ENCODE assay signal across 21 cellular contexts in genomic region chr2:134203175-134203574, GRCh38.
"Had no signal": no experiment of that assay in that cellular context is flagged by ENCODE, and none has a peak within 500 bp of the region (broad histone marks: within the 10 kb centered on the region; RNA-seq: fewer than 3 reads in every experiment).

No MANE protein-coding gene starts in this region.

- H3K27ac Mint-ChIP-seq: activated CD4-positive, alpha-beta memory T cell treated with anti-CD3 and anti-CD28 coated beads, Interleukin-2, amount 10 ng/mL, durations not matched to agents 7 days and 5 days; activated CD4-positive, alpha-beta T cell treated with anti-CD3 and anti-CD28 coated beads, Interleukin-2, amount 10 ng/mL, durations not matched to agents 24 days and 14 days; activated CD8-positive, alpha-beta memory T cell treated with anti-CD3 and anti-CD28 coated beads, Interleukin-2, amount 10 ng/mL, durations not matched to agents 7 days and 5 days; activated naive CD8-positive, alpha-beta T cell; activated T-helper 1 cell treated with anti-CD3 and anti-CD28 coated beads, Interleukin-12 subunit alpha, Interleukin-12 subunit beta, Interleukin-2, Interleukin-4 antibody, amounts not matched to agents 30 ng/mL and 10 ng/mL and 1 ng/mL, durations not matched to agents 14 hours and 24 hours and 36 hours; natural killer cell treated with Interleukin-12 subunit alpha and Interleukin-12 subunit beta and Interleukin-15 and Interleukin-18, amount 100 ng/mL, for 72 hours; T-helper 17 cell had no signal

- H3K4me3 Mint-ChIP-seq: activated CD4-positive, alpha-beta memory T cell treated with anti-CD3 and anti-CD28 coated beads, Interleukin-2, amount 10 ng/mL, durations not matched to agents 7 days and 5 days; activated CD4-positive, alpha-beta T cell treated with anti-CD3 and anti-CD28 coated beads, Interleukin-2, amount 10 ng/mL, durations not matched to agents 24 days and 14 days; activated CD8-positive, alpha-beta memory T cell treated with anti-CD3 and anti-CD28 coated beads, Interleukin-2, amount 10 ng/mL, durations not matched to agents 7 days and 5 days; activated naive CD8-positive, alpha-beta T cell; activated T-helper 1 cell treated with anti-CD3 and anti-CD28 coated beads, Interleukin-12 subunit alpha, Interleukin-12 subunit beta, Interleukin-2, Interleukin-4 antibody, amounts not matched to agents 30 ng/mL and 10 ng/mL and 1 ng/mL, durations not matched to agents 14 hours and 24 hours and 36 hours; natural killer cell treated with Interleukin-12 subunit alpha and Interleukin-12 subunit beta and Interleukin-15 and Interleukin-18, amount 100 ng/mL, for 72 hours; T-helper 17 cell had no signal

- H3K27ac ChIP-seq: adrenal gland, ascending aorta, prostate gland, upper lobe of left lung had no signal

- H3K9me3 Mint-ChIP-seq: activated CD4-positive, alpha-beta memory T cell treated with anti-CD3 and anti-CD28 coated beads, Interleukin-2, amount 10 ng/mL, durations not matched to agents 7 days and 5 days; activated CD4-positive, alpha-beta T cell treated with anti-CD3 and anti-CD28 coated beads, Interleukin-2, amount 10 ng/mL, durations not matched to agents 24 days and 14 days; activated T-helper 1 cell treated with anti-CD3 and anti-CD28 coated beads, Interleukin-12 subunit alpha, Interleukin-12 subunit beta, Interleukin-2, Interleukin-4 antibody, amounts not matched to agents 30 ng/mL and 10 ng/mL and 1 ng/mL, durations not matched to agents 14 hours and 24 hours and 36 hours; natural killer cell treated with Interleukin-12 subunit alpha and Interleukin-12 subunit beta and Interleukin-15 and Interleukin-18, amount 100 ng/mL, for 72 hours had no signal

- H3K4me3 ChIP-seq: adrenal gland, ascending aorta, prostate gland, spleen, upper lobe of left lung had no signal

- H3K27me3 ChIP-seq: adrenal gland, ascending aorta, spleen, upper lobe of left lung had no signal

- H3K4me1 ChIP-seq: prostate gland had no signal

- H3K36me3 Mint-ChIP-seq: activated CD8-positive, alpha-beta memory T cell treated with anti-CD3 and anti-CD28 coated beads, Interleukin-2, amount 10 ng/mL, durations not matched to agents 7 days and 5 days; natural killer cell treated with Interleukin-12 subunit alpha and Interleukin-12 subunit beta and Interleukin-15 and Interleukin-18, amount 100 ng/mL, for 72 hours had no signal

- ATAC-seq: activated CD4-positive, CD25-positive, alpha-beta regulatory T cell treated with anti-CD3 and anti-CD28 coated beads, Interleukin-2, amount 50 U/mL, for 24 hours; activated CD8-positive, alpha-beta memory T cell treated with anti-CD3 and anti-CD28 coated beads, Interleukin-2, amount 10 ng/mL, durations not matched to agents 7 days and 5 days; left ventricle myocardium superior; natural killer cell treated with Interleukin-12 subunit alpha and Interleukin-12 subunit beta and Interleukin-15 and Interleukin-18, amount 100 ng/mL, for 72 hours; T-helper 17 cell had no signal

- H3K9me3 ChIP-seq: adrenal gland, ascending aorta, prostate gland, spleen, upper lobe of left lung had no signal

- H3K27me3 Mint-ChIP-seq: activated CD4-positive, alpha-beta memory T cell treated with anti-CD3 and anti-CD28 coated beads, Interleukin-2, amount 10 ng/mL, durations not matched to agents 7 days and 5 days; activated CD4-positive, alpha-beta T cell treated with anti-CD3 and anti-CD28 coated beads, Interleukin-2, amount 10 ng/mL, durations not matched to agents 24 days and 14 days; activated CD8-positive, alpha-beta memory T cell treated with anti-CD3 and anti-CD28 coated beads, Interleukin-2, amount 10 ng/mL, durations not matched to agents 7 days and 5 days; activated naive CD8-positive, alpha-beta T cell; natural killer cell treated with Interleukin-12 subunit alpha and Interleukin-12 subunit beta and Interleukin-15 and Interleukin-18, amount 100 ng/mL, for 72 hours; T-helper 17 cell had no signal

- H3K36me3 ChIP-seq: adrenal gland, ascending aorta, prostate gland, spleen, upper lobe of left lung had no signal

- DNase-seq: activated CD4-positive, alpha-beta memory T cell treated with anti-CD3 and anti-CD28 coated beads, Interleukin-2, amount 10 ng/mL, durations not matched to agents 7 days and 5 days; activated CD4-positive, alpha-beta T cell treated with anti-CD3 and anti-CD28 coated beads, Interleukin-2, amount 10 ng/mL, durations not matched to agents 24 days and 14 days; activated CD8-positive, alpha-beta memory T cell treated with anti-CD3 and anti-CD28 coated beads, Interleukin-2, amount 10 ng/mL, durations not matched to agents 7 days and 5 days; activated gamma-delta T cell treated with Interleukin-2 at 50 U/mL for 16 hours; adrenal gland; central memory CD4-positive, alpha-beta T cell; effector memory CD4-positive, alpha-beta T cell; foreskin melanocyte; left ventricle myocardium superior; mammary epithelial cell; spleen; stimulated activated CD4-positive, alpha-beta T cell treated with anti-CD3 and anti-CD28 coated beads, Interleukin-4, amount 100 ng/mL, for 1 hour; stimulated activated naive CD4-positive, alpha-beta T cell treated with Interleukin-2 at 50 U/mL for 16 hours; T-helper 17 cell; upper lobe of left lung had no signal
